1 cellular context compared by ENCODE assay signal in genomic region chr4:8592366-8593267, GRCh38.
TF ChIP-seq lines count a peak whose summit lies in the region.

TSS of gene CPZ (plus strand) at chr4:8592765. CDS start at chr4:8592834, 69 bp downstream.

TF ChIP-seq in WTC11, 78 proteins besides CTCF, POLR2A, EP300 and RAD21 (continued from another document):
- no peak for TF ChIP-seq ZNF532 (CRISPR knock-in tag; IDR thresholded peaks at IDR 0.05; ENCODE audit: borderline replicate concordance)
- peak; percentile 35; the same call in 1 of the 2 replicates for TF ChIP-seq MYBL2 (CRISPR knock-in tag; IDR thresholded peaks at IDR 0.05)
